ENCODE assay signal across 23 cellular contexts in the genomic region with DNA sequence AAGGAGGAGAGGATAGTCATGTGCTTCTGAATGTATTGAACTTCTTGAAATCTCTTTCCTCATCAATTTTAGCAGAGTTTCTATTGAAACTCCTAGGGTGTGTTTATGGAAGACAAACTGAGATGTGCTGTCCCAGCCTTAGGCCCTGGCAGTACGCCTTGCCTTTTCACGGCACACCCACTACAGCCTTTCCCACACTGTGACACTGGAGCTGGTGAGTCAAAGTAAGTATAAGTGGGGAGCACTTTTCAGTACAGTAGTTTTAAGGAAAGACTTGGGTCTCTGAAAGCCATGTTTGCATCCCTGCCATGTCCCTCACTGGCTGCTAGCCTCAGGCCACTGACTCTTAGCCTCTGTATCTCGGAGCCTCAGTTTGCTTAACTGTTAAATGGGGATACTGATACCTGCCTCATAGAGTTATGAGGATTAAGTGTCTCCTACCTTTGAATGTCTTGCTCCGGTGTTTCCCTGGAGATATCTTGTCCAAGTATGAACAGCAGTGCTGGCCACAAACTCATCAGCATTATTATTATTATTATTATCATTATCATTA.
"Had no signal": no experiment of that assay in that cellular context is flagged by ENCODE, and none has a peak within 500 bp of the region (broad histone marks: within the 10 kb centered on the region; RNA-seq: fewer than 3 reads in every experiment).

No MANE protein-coding gene starts in this region.

- H3K4me3 ChIP-seq: hepatocyte, left lung, ovary, psoas muscle, right atrium auricular region, tibial artery had no signal

- ATAC-seq: foreskin keratinocyte had no signal

- H3K27me3 ChIP-seq: foreskin keratinocyte, hepatocyte, left lung, ovary, right atrium auricular region had no signal

- DNase-seq: activated B cell treated with CpG ODN at 0.5 μM for 24 hours; activated CD4-positive, alpha-beta T cell treated with anti-CD3 and anti-CD28 coated beads for 36 hours; activated CD4-positive, alpha-beta T cell treated with anti-CD3 and anti-CD28 coated beads, Interleukin-2, amount 50 U/mL, for 4 hours; activated effector memory CD4-positive, alpha-beta T cell treated with Interleukin-2 at 50 U/mL for 16 hours; activated naive CD4-positive, alpha-beta T cell treated with anti-CD3 and anti-CD28 coated beads for 36 hours; activated naive CD8-positive, alpha-beta T cell treated with anti-CD3 and anti-CD28 coated beads, Interleukin-2, amount 10 ng/mL, durations not matched to agents 7 days and 5 days; activated T-cell treated with anti-CD3 and anti-CD28 coated beads, Interleukin-2, amount 50 U/mL, for 72 hours; amygdala; effector CD4-positive, alpha-beta T cell; erythroblast; foreskin keratinocyte; kidney glomerular epithelial cell; left lung; ovary; psoas muscle; stimulated activated CD4-positive, alpha-beta T cell treated with anti-CD3 and anti-CD28 coated beads, Interleukin-4, amount 100 ng/mL, for 24 hours; T-helper 9 cell had no signal

- H3K27ac Mint-ChIP-seq: activated B cell treated with CpG ODN at 0.5 μM for 24 hours; activated naive CD4-positive, alpha-beta T cell treated with anti-CD3 and anti-CD28 coated beads for 36 hours; activated naive CD8-positive, alpha-beta T cell treated with anti-CD3 and anti-CD28 coated beads, Interleukin-2, amount 10 ng/mL, durations not matched to agents 7 days and 5 days; activated T-cell treated with anti-CD3 and anti-CD28 coated beads, Interleukin-2, amount 50 U/mL, for 72 hours; dendritic cell treated with granulocyte-macrophage colony-stimulating factor and Interleukin-4, amounts not matched to agents 40 ng/mL and 50 ng/mL, for 4 days; stimulated activated naive CD8-positive, alpha-beta T cell treated with anti-CD3 and anti-CD28 coated beads, Interleukin-15, Interleukin-2, amounts not matched to agents 100 ng/mL and 50 ng/mL, for 24 hours had no signal

- H3K9me3 Mint-ChIP-seq: activated B cell treated with CpG ODN at 0.5 μM for 24 hours; activated naive CD4-positive, alpha-beta T cell treated with anti-CD3 and anti-CD28 coated beads for 36 hours; activated naive CD8-positive, alpha-beta T cell treated with anti-CD3 and anti-CD28 coated beads, Interleukin-2, amount 10 ng/mL, durations not matched to agents 7 days and 5 days; activated T-cell treated with anti-CD3 and anti-CD28 coated beads, Interleukin-2, amount 50 U/mL, for 72 hours; dendritic cell treated with granulocyte-macrophage colony-stimulating factor and Interleukin-4, amounts not matched to agents 40 ng/mL and 50 ng/mL, for 4 days; natural killer cell treated with Interleukin-12 subunit alpha and Interleukin-12 subunit beta and Interleukin-15 and Interleukin-18, amount 100 ng/mL, for 72 hours; stimulated activated naive CD8-positive, alpha-beta T cell treated with anti-CD3 and anti-CD28 coated beads, Interleukin-15, Interleukin-2, amounts not matched to agents 100 ng/mL and 50 ng/mL, for 24 hours had no signal

- H3K27ac ChIP-seq: foreskin keratinocyte, hepatocyte, left lung, ovary, psoas muscle, right atrium auricular region, tibial artery had no signal

- H3K27me3 Mint-ChIP-seq: activated B cell treated with CpG ODN at 0.5 μM for 24 hours; activated CD4-positive, alpha-beta T cell treated with anti-CD3 and anti-CD28 coated beads for 36 hours; activated naive CD8-positive, alpha-beta T cell treated with anti-CD3 and anti-CD28 coated beads, Interleukin-2, amount 10 ng/mL, durations not matched to agents 7 days and 5 days; natural killer cell treated with Interleukin-12 subunit alpha and Interleukin-12 subunit beta and Interleukin-15 and Interleukin-18, amount 100 ng/mL, for 72 hours; stimulated activated naive CD8-positive, alpha-beta T cell treated with anti-CD3 and anti-CD28 coated beads, Interleukin-15, Interleukin-2, amounts not matched to agents 100 ng/mL and 50 ng/mL, for 24 hours had no signal

- H3K36me3 ChIP-seq: ovary had no signal

- H3K4me1 ChIP-seq: foreskin keratinocyte, left lung, psoas muscle, right atrium auricular region, tibial artery had no signal

- H3K4me3 Mint-ChIP-seq: activated B cell treated with CpG ODN at 0.5 μM for 24 hours; activated CD4-positive, alpha-beta T cell treated with anti-CD3 and anti-CD28 coated beads for 36 hours; activated naive CD4-positive, alpha-beta T cell treated with anti-CD3 and anti-CD28 coated beads for 36 hours; activated T-cell treated with anti-CD3 and anti-CD28 coated beads, Interleukin-2, amount 50 U/mL, for 72 hours; dendritic cell treated with granulocyte-macrophage colony-stimulating factor and Interleukin-4, amounts not matched to agents 40 ng/mL and 50 ng/mL, for 4 days; stimulated activated naive CD8-positive, alpha-beta T cell treated with anti-CD3 and anti-CD28 coated beads, Interleukin-15, Interleukin-2, amounts not matched to agents 100 ng/mL and 50 ng/mL, for 24 hours had no signal

- H3K9me3 ChIP-seq: left lung, ovary, psoas muscle, right atrium auricular region, tibial artery had no signal
